Comparison of ENCODE assay signal across 9 cellular contexts in genomic region chr19:50331187-50332013, GRCh38. TPM values are rescaled to one million over a fixed set of nuclear protein-coding genes. Genes with fewer than 3 reads are reported as not detected.
DNase-seq lines count a peak whose midpoint lies in the region; ATAC-seq and TF ChIP-seq lines count a peak whose summit lies in the region.
"Had no signal": no experiment of that assay in that cellular context is flagged by ENCODE, and none has a peak within 500 bp of the region (broad histone marks: within the 10 kb centered on the region; RNA-seq: fewer than 3 reads in every experiment).

No MANE protein-coding gene starts in this region.

- H3K4me3 Mint-ChIP-seq in activated B cell treated with CpG ODN at 0.5 μM for 24 hours = peak overlapping the region; percentile 93

- POLR2A ChIA-PET in activated B cell treated with CpG ODN at 0.5 μM for 24 hours (lab: Charles Lee) = interaction anchor here (0.6 to 10.6 kb wide), 6 partner anchors 15 to 488 kb away, joined by 3 to 408 read pairs (median 6); partner anchors contain the start of gene SPIB

- H3K36me3 Mint-ChIP-seq in activated B cell treated with CpG ODN at 0.5 μM for 24 hours (ENCODE audit: low read depth) = peaks cover 35% of the 10 kb centered on the region

- H3K4me3 ChIP-seq in heart left ventricle (peak overlapping the region; percentile 14 to 69 (median 48)), left lung (peak overlapping the region; percentile 46 to 52), transverse colon (peak overlapping the region in 3 of 4 donors; percentile 11 to 42 (median 18))

- peaks cover 0 to 53% (median 17%) of the 10 kb centered on the region in 12 donors for H3K4me1 ChIP-seq in heart left ventricle
- peaks cover 0 to 55% of the 10 kb centered on the region in 2 donors for H3K4me1 ChIP-seq in left lung
- H3K4me1 ChIP-seq in transverse colon = peaks cover 0 to 49% (median 39%) of the 10 kb centered on the region in 4 donors

- H3K4me1 Mint-ChIP-seq in activated B cell treated with CpG ODN at 0.5 μM for 24 hours = peaks cover 83% of the 10 kb centered on the region

- 23 to 30% (median 27%) methylated on average over 10 of the region's 10 CpGs for WGBS in heart left ventricle, 4 donors
- 0 to 14% methylated on average over 6 to 10 of the region's 10 CpGs for WGBS in transverse colon (ENCODE audit: low coverage in 1 of 2), 2 donors

- peaks cover 2 to 69% (median 26%) of the 10 kb centered on the region in 9 donors for H3K27me3 ChIP-seq in heart left ventricle
- peaks cover 7 to 89% of the 10 kb centered on the region in 2 donors for H3K27me3 ChIP-seq in left lung
- peaks cover 65% of the 10 kb centered on the region for H3K27me3 ChIP-seq in transverse colon

- H3K27ac ChIP-seq in heart left ventricle (peak overlapping the region in 9 of 12 donors; percentile 30 to 92 (median 57)), left lung (peak overlapping the region; percentile 72 to 88), transverse colon (peak overlapping the region; percentile 17 to 38 (median 34))
- H3K27ac ChIP-seq: VCaP had no signal

- TF ChIP-seq EP300 in transverse colon (IDR thresholded peaks at IDR 0.05; ENCODE audit: low read depth) = no peak

- TF ChIP-seq POLR2A in heart left ventricle (IDR thresholded peaks at IDR 0.05) (no peak), transverse colon (IDR thresholded peaks at IDR 0.05) (no peak)

- ATAC-seq in heart left ventricle (no peak), Right ventricle myocardium inferior (no peak), activated B cell treated with CpG ODN at 0.5 μM for 24 hours (ENCODE audit: low read depth) (no peak), left lung (no peak)

- no peak for TF ChIP-seq CTCF in heart left ventricle (IDR thresholded peaks at IDR 0.05)
- no peak for TF ChIP-seq CTCF in activated B cell treated with CpG ODN at 0.5 μM for 24 hours (IDR thresholded peaks at IDR 0.05)
- TF ChIP-seq CTCF in left lung (IDR thresholded peaks at IDR 0.05) = no peak
- no peak for TF ChIP-seq CTCF in transverse colon (IDR thresholded peaks at IDR 0.05)

- H3K9me3 ChIP-seq in heart left ventricle (no peaks in the 10 kb centered on the region), left lung (no peaks in the 10 kb centered on the region), transverse colon (no peaks in the 10 kb centered on the region)

- H3K36me3 ChIP-seq in heart left ventricle = no peaks in the 10 kb centered on the region
- H3K36me3 ChIP-seq in left lung = no peaks in the 10 kb centered on the region
- no peaks in the 10 kb centered on the region for H3K36me3 ChIP-seq in transverse colon

- CTCF ChIA-PET in activated B cell treated with CpG ODN at 0.5 μM for 24 hours (lab: Charles Lee) = no interaction called here

- intact Hi-C loops in heart left ventricle (cut with DNase I) (no loop called here), Right ventricle myocardium inferior (cut with DNase I) (no loop called here), activated B cell treated with CpG ODN at 0.5 μM for 24 hours (cut with micrococcal nuclease) (no loop called here), left lung (cut with DNase I) (no loop called here), transverse colon (cut with DNase I; ENCODE audit: low total_unique reads) (no loop called here), head of caudate nucleus (cut with DNase I) (no loop called here)

- peak overlapping the region; percentile 91 for H3K27ac Mint-ChIP-seq in activated B cell treated with CpG ODN at 0.5 μM for 24 hours

- DNase-seq in heart left ventricle (peak in 1 of 5 donors; percentile 31), Right ventricle myocardium inferior (ENCODE audit: missing footprints) (no peak), activated B cell treated with CpG ODN at 0.5 μM for 24 hours (no peak), left lung (peak in 1 of 2 donors; percentile 34), transverse colon (no peak), amygdala (lab: John Stamatoyannopoulos, UW) (no peak), NCI-H1436 (lab: John Stamatoyannopoulos, UW) (no peak), head of caudate nucleus (no peak)

- H3K9me3 Mint-ChIP-seq in activated B cell treated with CpG ODN at 0.5 μM for 24 hours = peaks cover 3% of the 10 kb centered on the region

- in situ Hi-C loops in transverse colon (cut with MboI; ENCODE audit: low pct_ligation_motif_present in 1 of 4, low pct_unique_long_range_greater_than_20kb in 1 of 4, low sequenced_read_pairs in 3 of 4) = no loop called here

- H3K27me3 Mint-ChIP-seq in activated B cell treated with CpG ODN at 0.5 μM for 24 hours = peaks cover 5% of the 10 kb centered on the region

RNA-seq across cellular contexts. Expression of gene KCNC3, which starts 2.2 kb away (rescaled TPM):
- 1 to 10 TPM in 8 of 9 donors, under 1 TPM in 1; 0.87 to 4.4 (median 2.5) TPM for total RNA-seq in heart left ventricle
- 1 to 10 TPM; 1.7 to 3.3 TPM for polyA plus RNA-seq in heart left ventricle
- 1.7 TPM for total RNA-seq in Right ventricle myocardium inferior
- total RNA-seq in activated B cell treated with CpG ODN at 0.5 μM for 24 hours = 34.5 and 44.3 TPM in 2 replicates
- total RNA-seq in left lung = 10 to 100 TPM in 1 of 2 donors, 1 to 10 TPM in 1; 8.5 to 14.7 TPM
- under 1 TPM; 0.27 to 0.64 (median 0.49) TPM for total RNA-seq in transverse colon

RNA-seq across cellular contexts. Expression of gene NAPSA, which starts 34.0 kb away (rescaled TPM):
- total RNA-seq in heart left ventricle (under 1 TPM in 4 of 9 donors, not detected in 5; 0.28 to 0.89 (median 0.66) TPM), Right ventricle myocardium inferior (0.27 TPM), activated B cell treated with CpG ODN at 0.5 μM for 24 hours (1.4 and 2.4 TPM in 2 replicates), left lung (1,000 to 10,000 TPM; 1,284 to 3,296 TPM), transverse colon (1 to 10 TPM; 1.6 to 5.0 (median 3.1) TPM)
- under 1 TPM; 0.36 to 0.61 TPM for polyA plus RNA-seq in heart left ventricle

RNA-seq across cellular contexts. Expression of gene NR1H2, which starts 44.9 kb away (rescaled TPM):
- total RNA-seq in heart left ventricle = 100 to 1,000 TPM in 3 of 9 donors, 10 to 100 TPM in 6; 66.2 to 162 (median 74.3) TPM
- polyA plus RNA-seq in heart left ventricle = 100 to 1,000 TPM in 1 of 2 donors, 10 to 100 TPM in 1; 91.5 to 155 TPM
- 69.5 TPM for total RNA-seq in Right ventricle myocardium inferior
- total RNA-seq in activated B cell treated with CpG ODN at 0.5 μM for 24 hours = 66.9 and 79.5 TPM in 2 replicates
- 10 to 100 TPM; 77.9 to 78.4 TPM for total RNA-seq in left lung
- 100 to 1,000 TPM in 2 of 4 donors, 10 to 100 TPM in 2; 80.8 to 192 (median 102) TPM for total RNA-seq in transverse colon

RNA-seq across cellular contexts. Expression of gene POLD1, which starts 52.7 kb away (rescaled TPM):
- 10 to 100 TPM in 4 of 9 donors, 1 to 10 TPM in 5; 6.1 to 18.0 (median 9.0) TPM for total RNA-seq in heart left ventricle
- 10 to 100 TPM in 1 of 2 donors, 1 to 10 TPM in 1; 9.6 to 12.1 TPM for polyA plus RNA-seq in heart left ventricle
- 10.8 TPM for total RNA-seq in Right ventricle myocardium inferior
- total RNA-seq in activated B cell treated with CpG ODN at 0.5 μM for 24 hours = 58.8 and 65.5 TPM in 2 replicates
- 10 to 100 TPM; 38.3 to 58.3 TPM for total RNA-seq in left lung
- 10 to 100 TPM; 14.6 to 59.1 (median 25.9) TPM for total RNA-seq in transverse colon

Comparison
In these comparisons a context has a peak if more than half of its experiments do, and no peak if none do; other contexts are left out.
1. RNA of gene NAPSA, which starts 34.0 kb away (total RNA-seq): 1,284 to 3,296 TPM in left lung; 1.6 to 5.0 TPM in transverse colon, 1.4 to 2.4 TPM in activated B cell treated with CpG ODN at 0.5 μM for 24 hours, 0.27 TPM in Right ventricle myocardium inferior (single experiment) and 0.28 to 0.89 TPM in heart left ventricle; every median in the first group is over 100 times any median in the second.
2. Peak in every context shown above with its lines, with median percentiles within 50 percentile points of each other: H3K27ac ChIP-seq and H3K4me3 ChIP-seq.